21 cellular contexts compared by ENCODE assay signal in the genomic region with DNA sequence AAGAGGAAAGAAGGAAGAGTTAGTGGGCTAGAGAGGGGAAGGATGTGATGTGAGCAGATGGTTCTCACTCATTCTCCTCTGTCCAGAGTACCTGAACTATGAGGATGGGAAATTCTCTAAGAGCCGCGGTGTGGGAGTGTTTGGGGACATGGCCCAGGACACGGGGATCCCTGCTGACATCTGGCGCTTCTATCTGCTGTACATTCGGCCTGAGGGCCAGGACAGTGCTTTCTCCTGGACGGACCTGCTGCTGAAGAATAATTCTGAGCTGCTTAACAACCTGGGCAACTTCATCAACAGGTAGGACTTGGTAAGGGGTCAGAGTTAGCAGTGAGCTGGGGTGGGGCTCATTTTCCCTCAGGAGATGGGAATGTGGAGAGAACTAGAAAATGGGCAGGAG. TPM values are rescaled to one million over a fixed set of nuclear protein-coding genes. Genes with fewer than 3 reads are reported as not detected.
DNase-seq lines count a peak whose midpoint lies in the region; ATAC-seq, FAIRE-seq and TF ChIP-seq lines count a peak whose summit lies in the region.
"Had no signal": no experiment of that assay in that cellular context is flagged by ENCODE, and none has a peak within 500 bp of the region (broad histone marks: within the 10 kb centered on the region; RNA-seq: fewer than 3 reads in every experiment).

No MANE protein-coding gene starts in this region.

- H3K4me1 ChIP-seq in K562 (replicated peaks in 1 of 2; ENCODE audit: control insufficient read depth in 2 of 2, insufficient read depth in 2 of 2, low read length in 2 of 2) = peaks cover 0 to 11% of the 10 kb centered on the region in 2 experiments; a peak in 4 of 5 replicates
- H3K4me1 ChIP-seq: parathyroid adenoma, right lobe of liver had no signal

- no peak for FAIRE-seq in K562 (lab: Jason Lieb, UNC)

- H3K27ac ChIP-seq in K562 (ENCODE audit: extremely low read depth, low read depth, low read length) = no peak overlapping the region
- H3K27ac ChIP-seq: GM23248, parathyroid adenoma, right lobe of liver, thoracic aorta had no signal

- no peak for TF ChIP-seq EP300 in K562 (IDR thresholded peaks at IDR 0.05; ENCODE audit: low read length)

- peaks cover 62% of the 10 kb centered on the region for H3K36me3 Mint-ChIP-seq in activated CD8-positive, alpha-beta memory T cell treated with anti-CD3 and anti-CD28 coated beads, Interleukin-2, amount 10 ng/mL, durations not matched to agents 7 days and 5 days
- H3K36me3 Mint-ChIP-seq in IgD-negative memory B cell = peaks cover 4% of the 10 kb centered on the region
- peaks cover 27% of the 10 kb centered on the region for H3K36me3 Mint-ChIP-seq in neural crest cell (ENCODE audit: low read depth)

- H3K9ac ChIP-seq in K562 (ENCODE audit: insufficient read depth in 1 of 2, low read depth in 2 of 2, low read length in 2 of 2) = no peak overlapping the region
- H3K9ac ChIP-seq: GM23248, parathyroid adenoma had no signal

- BruUV-seq in K562 (replicated peaks; lab: Mats Ljungman, UMichigan) = no TSS peak

- POLR2A ChIA-PET in K562 (lab: Yijun Ruan, JAX) = interaction anchor here (0.6 to 10.1 kb wide), 4 partner anchors 9 to 238 kb away, joined by 3 to 184 read pairs (median 3); a partner anchor contains a TSS

- no peaks in the 10 kb centered on the region for H3K9me3 ChIP-seq in K562 (replicated peaks; ENCODE audit: control insufficient read depth, insufficient read depth, low read depth, low read length)
- H3K9me3 ChIP-seq: right lobe of liver, thoracic aorta had no signal

- peaks cover 26% of the 10 kb centered on the region for H4K20me1 ChIP-seq in K562 (replicated peaks; ENCODE audit: control insufficient read depth, insufficient read depth, low read length)

- H3K27me3 ChIP-seq in K562 (ENCODE audit: control insufficient read depth in 2 of 2, insufficient read depth in 2 of 2, low read length in 2 of 2) = no peaks in the 10 kb centered on the region
- H3K27me3 ChIP-seq: dorsolateral prefrontal cortex, right lobe of liver had no signal

- WGBS in K562 (ENCODE audit: insufficient coverage, low coverage, missing lambda C conversion rate) = 84% methylated on average over 6 of the region's 6 CpGs

- H3K79me2 ChIP-seq in K562 (ENCODE audit: control insufficient read depth, insufficient read depth, low read length) = peaks cover 14% of the 10 kb centered on the region
- H3K79me2 ChIP-seq: parathyroid adenoma had no signal

- TF ChIP-seq CTCF in K562 (IDR thresholded peaks at IDR 0.05 in 2 of 3, conservative IDR thresholded peaks at IDR 0.05 in 1 of 3; ENCODE audit: insufficient read depth in 2 of 3, low read depth in 1 of 3, low read length in 3 of 3) = no peak
- no peak for TF ChIP-seq CTCF in neural crest cell (conservative IDR thresholded peaks at IDR 0.05)

- no peaks in the 10 kb centered on the region for H3K9me3 Mint-ChIP-seq in activated CD8-positive, alpha-beta memory T cell treated with anti-CD3 and anti-CD28 coated beads, Interleukin-2, amount 10 ng/mL, durations not matched to agents 7 days and 5 days (ENCODE audit: low read depth)
- no peaks in the 10 kb centered on the region for H3K9me3 Mint-ChIP-seq in IgD-negative memory B cell
- H3K9me3 Mint-ChIP-seq in neural crest cell = no peaks in the 10 kb centered on the region

- no peak for ATAC-seq in activated CD8-positive, alpha-beta memory T cell treated with anti-CD3 and anti-CD28 coated beads, Interleukin-2, amount 10 ng/mL, durations not matched to agents 7 days and 5 days
- no peak for ATAC-seq in K562

- H3K4me1 Mint-ChIP-seq in activated CD8-positive, alpha-beta memory T cell treated with anti-CD3 and anti-CD28 coated beads, Interleukin-2, amount 10 ng/mL, durations not matched to agents 7 days and 5 days = peaks cover 8% of the 10 kb centered on the region
- H3K4me1 Mint-ChIP-seq in IgD-negative memory B cell = peaks cover 1 to 5% (median 2%) of the 10 kb centered on the region in 3 donors
- peaks cover 3% of the 10 kb centered on the region for H3K4me1 Mint-ChIP-seq in neural crest cell

- in situ Hi-C loops in K562 (cut with MboI) = no loop called here

- CTCF ChIA-PET in activated CD8-positive, alpha-beta memory T cell treated with anti-CD3 and anti-CD28 coated beads, Interleukin-2, amount 10 ng/mL, durations not matched to agents 7 days and 5 days (lab: Charles Lee) = interaction anchor here (0.8 to 1.0 kb wide), 2 partner anchors 13 kb away, joined by 3 read pairs; no protein-coding TSS in a partner anchor
- CTCF ChIA-PET in K562 (lab: Yijun Ruan, JAX; ENCODE audit: low intra/inter-chr PET ratio) = no interaction called here

- intact Hi-C loops in K562 (cut with micrococcal nuclease) = no loop called here

- H3K4me2 ChIP-seq in K562 (ENCODE audit: insufficient read depth, low read length) = no peak overlapping the region

- H3K27me3 Mint-ChIP-seq in activated CD8-positive, alpha-beta memory T cell treated with anti-CD3 and anti-CD28 coated beads, Interleukin-2, amount 10 ng/mL, durations not matched to agents 7 days and 5 days = no peaks in the 10 kb centered on the region
- H3K27me3 Mint-ChIP-seq in IgD-negative memory B cell (no peaks in the 10 kb centered on the region), neural crest cell (ENCODE audit: low read depth) (no peaks in the 10 kb centered on the region)

- peaks cover 80% of the 10 kb centered on the region for H3K36me3 ChIP-seq in K562 (ENCODE audit: control insufficient read depth, insufficient read depth, low read length)

- no peak for TF ChIP-seq RAD21 in K562 (CRISPR knock-in tag; conservative IDR thresholded peaks at IDR 0.05 in 1 of 2, IDR thresholded peaks at IDR 0.05 in 1 of 2)

- TF ChIP-seq POLR2A in K562 (conservative IDR thresholded peaks at IDR 0.05) = 0 out of 2 replicates have a peak, but pooled peaks have one; percentile 33

- peaks cover 7% of the 10 kb centered on the region for H3K9me1 ChIP-seq in K562 (ENCODE audit: control insufficient read depth, insufficient read depth, low read length)

- H3K27ac Mint-ChIP-seq in activated CD8-positive, alpha-beta memory T cell treated with anti-CD3 and anti-CD28 coated beads, Interleukin-2, amount 10 ng/mL, durations not matched to agents 7 days and 5 days = peak overlapping the region; percentile 53
- H3K27ac Mint-ChIP-seq in IgD-negative memory B cell (peak overlapping the region in 2 of 3 donors; percentile 20 to 43), neural crest cell (ENCODE audit: unreplicated experiment) (no peak overlapping the region)

- H3K4me3 ChIP-seq in K562 = no peak overlapping the region
- H3K4me3 ChIP-seq: dorsolateral prefrontal cortex, GM23248, right lobe of liver, thoracic aorta had no signal

- DNase-seq in activated CD8-positive, alpha-beta memory T cell treated with anti-CD3 and anti-CD28 coated beads, Interleukin-2, amount 10 ng/mL, durations not matched to agents 7 days and 5 days = no peak
- no peak for DNase-seq in activated CD8-positive, alpha-beta memory T cell treated with anti-CD3 and anti-CD28 coated beads, Interleukin-2, amount 50 U/mL, for 4 hours
- DNase-seq in K562 (ENCODE audit: extremely low read depth in 1 of 4, low spot score in 3 of 4) = no peak
- DNase-seq in neural crest cell (ENCODE audit: low read depth, low spot score) = no peak
- no peak for DNase-seq in NCI-H128 (lab: John Stamatoyannopoulos, UW; ENCODE audit: unreplicated experiment)
- no peak for DNase-seq in NCI-H1048 (lab: John Stamatoyannopoulos, UW)
- DNase-seq in NAMALWA (ENCODE audit: low spot score) = no peak
- DNase-seq: C1 segment of cervical spinal cord, DMS53, dorsolateral prefrontal cortex, foreskin melanocyte, GM23248, NCI-H187, NCI-H226, NCI-H82, right lobe of liver, SHP77 had no signal

- H2AFZ ChIP-seq in K562 (ENCODE audit: low read depth, low read length) = no peak overlapping the region
- H2AFZ ChIP-seq: GM23248, parathyroid adenoma had no signal

- no peak overlapping the region for H3K4me3 Mint-ChIP-seq in activated CD8-positive, alpha-beta memory T cell treated with anti-CD3 and anti-CD28 coated beads, Interleukin-2, amount 10 ng/mL, durations not matched to agents 7 days and 5 days
- H3K4me3 Mint-ChIP-seq in IgD-negative memory B cell (no peak overlapping the region), neural crest cell (peak overlapping the region; percentile 25)

RNA-seq across cellular contexts. Expression of a gene that starts 7.6 kb away (rescaled TPM):
- total RNA-seq in activated CD8-positive, alpha-beta memory T cell treated with anti-CD3 and anti-CD28 coated beads, Interleukin-2, amount 10 ng/mL, durations not matched to agents 7 days and 5 days = 10 to 100 TPM; 15.3 to 15.9 TPM
- polyA plus RNA-seq in IgD-negative memory B cell (32.2 TPM), K562 (2011; rRNA removed) (99.0 and 118 TPM in 2 replicates), K562 (2014; fragmentation: Illumina TruSeq; extraction: Trizol) (83.9 and 103 TPM in 2 replicates), K562 (2014; fragmentation: Nextera tagmentation; extraction: Ambion mirVana) (100 to 1,000 TPM; 254 to 272 TPM), K562 (2014; rRNA removed) (87.2 and 127 TPM in 2 replicates)
- 172 and 185 TPM in 2 replicates for total RNA-seq in K562 (2011; cell fraction: chromatin; rRNA removed; ENCODE audit: low replicate concordance)
- total RNA-seq in K562 (2011; cell fraction: nucleolus; rRNA removed) = 119 and 124 TPM in 2 replicates
- 106 and 127 TPM in 2 replicates for total RNA-seq in K562 (2011; cell fraction: nucleoplasm; rRNA removed)
- total RNA-seq in K562 (2014; rRNA removed) (68.2 and 89.9 TPM in 2 replicates), K562 (2014; rRNA removed; fragmentation: Illumina TruSeq; extraction: Trizol) (89.6 and 104 TPM in 2 replicates), K562 (2015; rRNA removed; fragmentation: Illumina TruSeq; extraction: Trizol) (53.7 and 59.1 TPM in 2 replicates), K562 (2021) (56.8 and 61.8 TPM in 2 replicates), neural crest cell (14.1 and 15.0 TPM in 2 replicates)
- polyA plus RNA-seq in K562 (2011; cell fraction: cytosol; rRNA removed) = 29.5 and 56.7 TPM in 2 replicates
- polyA plus RNA-seq in K562 (2011; cell fraction: nucleus; rRNA removed) = 133 and 186 TPM in 2 replicates
- 99.5 and 353 TPM in 2 replicates for polyA plus RNA-seq in K562 (2012)
- 37.2 and 59.6 TPM in 2 replicates for polyA minus RNA-seq in K562 (2011; rRNA and poly(A)+ RNA removed)
- polyA minus RNA-seq in K562 (2011; cell fraction: cytosol; rRNA and poly(A)+ RNA removed) = 22.3 and 23.0 TPM in 2 replicates
- 25.7 and 57.9 TPM in 2 replicates for polyA minus RNA-seq in K562 (2011; cell fraction: nucleus; rRNA and poly(A)+ RNA removed)

RNA-seq across cellular contexts. Expression of a gene that starts 10.0 kb away (rescaled TPM):
- total RNA-seq in activated CD8-positive, alpha-beta memory T cell treated with anti-CD3 and anti-CD28 coated beads, Interleukin-2, amount 10 ng/mL, durations not matched to agents 7 days and 5 days = 10 to 100 TPM; 80.9 to 85.4 TPM
- 6.3 TPM for polyA plus RNA-seq in IgD-negative memory B cell
- 77.3 and 118 TPM in 2 replicates for total RNA-seq in K562 (2011; cell fraction: chromatin; rRNA removed; ENCODE audit: low replicate concordance)
- total RNA-seq in K562 (2011; cell fraction: nucleolus; rRNA removed) = 43.2 and 44.7 TPM in 2 replicates
- total RNA-seq in K562 (2011; cell fraction: nucleoplasm; rRNA removed) = 49.3 and 57.0 TPM in 2 replicates
- 4.7 and 6.3 TPM in 2 replicates for total RNA-seq in K562 (2014; rRNA removed)
- 2.7 and 3.8 TPM in 2 replicates for total RNA-seq in K562 (2014; rRNA removed; fragmentation: Illumina TruSeq; extraction: Trizol)
- 3.6 and 6.1 TPM in 2 replicates for total RNA-seq in K562 (2015; rRNA removed; fragmentation: Illumina TruSeq; extraction: Trizol)
- total RNA-seq in K562 (2021) = 46.6 and 54.8 TPM in 2 replicates
- 2.0 and 6.8 TPM in 2 replicates for polyA plus RNA-seq in K562 (2011; rRNA removed)
- polyA plus RNA-seq in K562 (2011; cell fraction: cytosol; rRNA removed) = 1.1 and 1.4 TPM in 2 replicates
- 25.0 and 38.2 TPM in 2 replicates for polyA plus RNA-seq in K562 (2011; cell fraction: nucleus; rRNA removed)
- polyA plus RNA-seq in K562 (2012) = 21.1 and 37.7 TPM in 2 replicates
- polyA plus RNA-seq in K562 (2014; fragmentation: Illumina TruSeq; extraction: Trizol) = 14.1 and 20.3 TPM in 2 replicates
- 1 to 10 TPM; 2.6 to 2.9 TPM for polyA plus RNA-seq in K562 (2014; fragmentation: Nextera tagmentation; extraction: Ambion mirVana)
- polyA plus RNA-seq in K562 (2014; rRNA removed) = 12.2 and 19.8 TPM in 2 replicates
- 1.7 and 4.1 TPM in 2 replicates for polyA minus RNA-seq in K562 (2011; rRNA and poly(A)+ RNA removed)
- 5.2 and 13.3 TPM in 2 replicates for polyA minus RNA-seq in K562 (2011; cell fraction: cytosol; rRNA and poly(A)+ RNA removed)
- 15.5 and 20.1 TPM in 2 replicates for polyA minus RNA-seq in K562 (2011; cell fraction: nucleus; rRNA and poly(A)+ RNA removed)
- 90.4 and 91.3 TPM in 2 replicates for total RNA-seq in neural crest cell

RNA-seq across cellular contexts. Expression of a gene that starts 24.8 kb away (rescaled TPM):
- 100 to 1,000 TPM; 283 to 384 TPM for total RNA-seq in activated CD8-positive, alpha-beta memory T cell treated with anti-CD3 and anti-CD28 coated beads, Interleukin-2, amount 10 ng/mL, durations not matched to agents 7 days and 5 days
- polyA plus RNA-seq in IgD-negative memory B cell = 76.6 TPM
- 823 and 1,075 TPM in 2 replicates for total RNA-seq in K562 (2011; cell fraction: chromatin; rRNA removed; ENCODE audit: low replicate concordance)
- 517 and 536 TPM in 2 replicates for total RNA-seq in K562 (2011; cell fraction: nucleolus; rRNA removed)
- 605 and 612 TPM in 2 replicates for total RNA-seq in K562 (2011; cell fraction: nucleoplasm; rRNA removed)
- total RNA-seq in K562 (2014; rRNA removed) = 231 and 232 TPM in 2 replicates
- 220 and 245 TPM in 2 replicates for total RNA-seq in K562 (2014; rRNA removed; fragmentation: Illumina TruSeq; extraction: Trizol)
- total RNA-seq in K562 (2015; rRNA removed; fragmentation: Illumina TruSeq; extraction: Trizol) = 158 and 169 TPM in 2 replicates
- 339 and 382 TPM in 2 replicates for total RNA-seq in K562 (2021)
- 145 and 271 TPM in 2 replicates for polyA plus RNA-seq in K562 (2011; rRNA removed)
- 137 and 183 TPM in 2 replicates for polyA plus RNA-seq in K562 (2011; cell fraction: cytosol; rRNA removed)
- 838 and 1,308 TPM in 2 replicates for polyA plus RNA-seq in K562 (2011; cell fraction: nucleus; rRNA removed)
- 210 and 555 TPM in 2 replicates for polyA plus RNA-seq in K562 (2012)
- 298 and 362 TPM in 2 replicates for polyA plus RNA-seq in K562 (2014; fragmentation: Illumina TruSeq; extraction: Trizol)
- polyA plus RNA-seq in K562 (2014; fragmentation: Nextera tagmentation; extraction: Ambion mirVana) = 100 to 1,000 TPM; 117 to 168 TPM
- 221 and 229 TPM in 2 replicates for polyA plus RNA-seq in K562 (2014; rRNA removed)
- polyA minus RNA-seq in K562 (2011; rRNA and poly(A)+ RNA removed) = 171 and 257 TPM in 2 replicates
- polyA minus RNA-seq in K562 (2011; cell fraction: cytosol; rRNA and poly(A)+ RNA removed) = 105 and 116 TPM in 2 replicates
- 226 and 398 TPM in 2 replicates for polyA minus RNA-seq in K562 (2011; cell fraction: nucleus; rRNA and poly(A)+ RNA removed)
- total RNA-seq in neural crest cell = 257 and 267 TPM in 2 replicates

RNA-seq across cellular contexts. Expression of a gene that starts 33.0 kb away (rescaled TPM):
- total RNA-seq in activated CD8-positive, alpha-beta memory T cell treated with anti-CD3 and anti-CD28 coated beads, Interleukin-2, amount 10 ng/mL, durations not matched to agents 7 days and 5 days = 100 to 1,000 TPM; 234 to 363 TPM
- polyA plus RNA-seq in IgD-negative memory B cell (129 TPM), K562 (2011; rRNA removed) (6.5 and 22.7 TPM in 2 replicates), K562 (2014; fragmentation: Illumina TruSeq; extraction: Trizol) (5.4 and 6.5 TPM in 2 replicates), K562 (2014; fragmentation: Nextera tagmentation; extraction: Ambion mirVana) (1 to 10 TPM; 1.5 to 2.0 TPM), K562 (2014; rRNA removed) (3.3 and 10.2 TPM in 2 replicates)
- 8.4 and 15.8 TPM in 2 replicates for total RNA-seq in K562 (2011; cell fraction: chromatin; rRNA removed; ENCODE audit: low replicate concordance)
- total RNA-seq in K562 (2011; cell fraction: nucleolus; rRNA removed) = 5.3 and 7.2 TPM in 2 replicates
- 7.3 and 8.5 TPM in 2 replicates for total RNA-seq in K562 (2011; cell fraction: nucleoplasm; rRNA removed)
- total RNA-seq in K562 (2014; rRNA removed) (3.8 and 4.6 TPM in 2 replicates), K562 (2014; rRNA removed; fragmentation: Illumina TruSeq; extraction: Trizol) (3.1 and 4.2 TPM in 2 replicates), K562 (2015; rRNA removed; fragmentation: Illumina TruSeq; extraction: Trizol) (5.1 and 5.8 TPM in 2 replicates), K562 (2021) (5.9 and 6.0 TPM in 2 replicates), neural crest cell (0.56 and 1.0 TPM in 2 replicates)
- polyA plus RNA-seq in K562 (2011; cell fraction: cytosol; rRNA removed) = 7.6 and 14.0 TPM in 2 replicates
- polyA plus RNA-seq in K562 (2011; cell fraction: nucleus; rRNA removed) = 53.3 and 109 TPM in 2 replicates
- 5.2 and 15.6 TPM in 2 replicates for polyA plus RNA-seq in K562 (2012)
- 2.8 and 7.2 TPM in 2 replicates for polyA minus RNA-seq in K562 (2011; rRNA and poly(A)+ RNA removed)
- polyA minus RNA-seq in K562 (2011; cell fraction: cytosol; rRNA and poly(A)+ RNA removed) = 1.5 and 8.5 TPM in 2 replicates
- polyA minus RNA-seq in K562 (2011; cell fraction: nucleus; rRNA and poly(A)+ RNA removed) = 4.3 and 13.0 TPM in 2 replicates
- total RNA-seq: lung microvascular endothelial cell had no signal

RNA-seq across cellular contexts. Expression of a gene that starts 34.3 kb away (rescaled TPM):
- 10 to 100 TPM; 90.8 to 99.0 TPM for total RNA-seq in activated CD8-positive, alpha-beta memory T cell treated with anti-CD3 and anti-CD28 coated beads, Interleukin-2, amount 10 ng/mL, durations not matched to agents 7 days and 5 days
- polyA plus RNA-seq in IgD-negative memory B cell = 79.0 TPM
- 253 and 274 TPM in 2 replicates for total RNA-seq in K562 (2011; cell fraction: chromatin; rRNA removed; ENCODE audit: low replicate concordance)
- total RNA-seq in K562 (2011; cell fraction: nucleolus; rRNA removed) = 125 and 135 TPM in 2 replicates
- 180 and 202 TPM in 2 replicates for total RNA-seq in K562 (2011; cell fraction: nucleoplasm; rRNA removed)
- total RNA-seq in K562 (2014; rRNA removed) = 128 and 135 TPM in 2 replicates
- total RNA-seq in K562 (2014; rRNA removed; fragmentation: Illumina TruSeq; extraction: Trizol) = 114 and 115 TPM in 2 replicates
- total RNA-seq in K562 (2015; rRNA removed; fragmentation: Illumina TruSeq; extraction: Trizol) = 122 and 151 TPM in 2 replicates
- total RNA-seq in K562 (2021) = 119 and 129 TPM in 2 replicates
- 137 and 161 TPM in 2 replicates for polyA plus RNA-seq in K562 (2011; rRNA removed)
- 125 and 134 TPM in 2 replicates for polyA plus RNA-seq in K562 (2011; cell fraction: cytosol; rRNA removed)
- 140 and 175 TPM in 2 replicates for polyA plus RNA-seq in K562 (2011; cell fraction: nucleus; rRNA removed)
- 98.5 and 216 TPM in 2 replicates for polyA plus RNA-seq in K562 (2012)
- polyA plus RNA-seq in K562 (2014; fragmentation: Illumina TruSeq; extraction: Trizol) = 255 and 270 TPM in 2 replicates
- polyA plus RNA-seq in K562 (2014; fragmentation: Nextera tagmentation; extraction: Ambion mirVana) = 10 to 100 TPM; 43.6 to 64.7 TPM
- polyA plus RNA-seq in K562 (2014; rRNA removed) = 125 and 127 TPM in 2 replicates
- 129 and 192 TPM in 2 replicates for polyA minus RNA-seq in K562 (2011; rRNA and poly(A)+ RNA removed)
- 103 and 129 TPM in 2 replicates for polyA minus RNA-seq in K562 (2011; cell fraction: cytosol; rRNA and poly(A)+ RNA removed)
- 35.9 and 66.2 TPM in 2 replicates for polyA minus RNA-seq in K562 (2011; cell fraction: nucleus; rRNA and poly(A)+ RNA removed)
- 133 and 138 TPM in 2 replicates for total RNA-seq in neural crest cell
